In genomic region chr3:119653871-119654270, GRCh38 we compare ENCODE assay signal across 19 cellular contexts. TPM values are rescaled to one million over a fixed set of nuclear protein-coding genes. Genes with fewer than 3 reads are reported as not detected.
DNase-seq lines count a peak whose midpoint lies in the region; ATAC-seq, FAIRE-seq and TF ChIP-seq lines count a peak whose summit lies in the region.
"Had no signal": no experiment of that assay in that cellular context is flagged by ENCODE, and none has a peak within 500 bp of the region (broad histone marks: within the 10 kb centered on the region; RNA-seq: fewer than 3 reads in every experiment).

No MANE protein-coding gene starts in this region.

- no peaks in the 10 kb centered on the region for H3K79me2 ChIP-seq in neural progenitor cell (ENCODE audit: low read depth)

- H3K36me3 ChIP-seq in neural progenitor cell, result no peaks in the 10 kb centered on the region
- H3K36me3 ChIP-seq in kidney (ENCODE audit: control insufficient read depth in 1 of 2, insufficient read depth in 2 of 2, low read length in 2 of 2), result peaks cover 0 to 4% of the 10 kb centered on the region in 2 donors
- H3K36me3 ChIP-seq: BLaER1 had no signal

- no peaks in the 10 kb centered on the region for H3K27me3 Mint-ChIP-seq in activated CD8-positive, alpha-beta T cell treated with anti-CD3 and anti-CD28 coated beads, Interleukin-2, amount 10 ng/mL, durations not matched to agents 7 days and 5 days (ENCODE audit: low read depth)
- H3K27me3 Mint-ChIP-seq in activated CD8-positive, alpha-beta T cell treated with anti-CD3 and anti-CD28 coated beads for 36 hours, result no peaks in the 10 kb centered on the region
- H3K27me3 Mint-ChIP-seq in neural progenitor cell (ENCODE audit: insufficient read depth, low read depth), result no peaks in the 10 kb centered on the region

- no peak for TF ChIP-seq CTCF in activated CD8-positive, alpha-beta T cell treated with anti-CD3 and anti-CD28 coated beads for 36 hours (IDR thresholded peaks at IDR 0.05)
- TF ChIP-seq CTCF in NB4 (IDR thresholded peaks at IDR 0.05; ENCODE audit: low read depth, low read length) (no peak), neural progenitor cell (IDR thresholded peaks at IDR 0.05) (no peak), kidney (IDR thresholded peaks at IDR 0.05; ENCODE audit: borderline replicate concordance, extremely low read depth, insufficient read depth) (no peak)

- H3F3A ChIP-seq in neural progenitor cell (ENCODE audit: low read depth), result no peaks in the 10 kb centered on the region

- no peak overlapping the region for H3K4me3 Mint-ChIP-seq in activated CD8-positive, alpha-beta T cell treated with anti-CD3 and anti-CD28 coated beads, Interleukin-2, amount 10 ng/mL, durations not matched to agents 7 days and 5 days
- no peak overlapping the region for H3K4me3 Mint-ChIP-seq in activated CD8-positive, alpha-beta T cell treated with anti-CD3 and anti-CD28 coated beads for 36 hours
- no peak overlapping the region for H3K4me3 Mint-ChIP-seq in neural progenitor cell
- H3K4me3 Mint-ChIP-seq: CD8-positive, alpha-beta T cell; H9 had no signal

- H4K20me1 ChIP-seq in neural progenitor cell (ENCODE audit: low read depth), result no peaks in the 10 kb centered on the region
- H4K20me1 ChIP-seq: BLaER1 had no signal

- no peak overlapping the region for H3K4me2 ChIP-seq in neural progenitor cell
- H3K4me2 ChIP-seq: BLaER1 had no signal

- no peak for TF ChIP-seq POLR2A in NB4 (IDR thresholded peaks at IDR 0.05; ENCODE audit: extremely low read depth, insufficient read length)

- no peaks in the 10 kb centered on the region for H3K9me3 Mint-ChIP-seq in activated CD8-positive, alpha-beta T cell treated with anti-CD3 and anti-CD28 coated beads, Interleukin-2, amount 10 ng/mL, durations not matched to agents 7 days and 5 days (ENCODE audit: insufficient read depth)
- no peaks in the 10 kb centered on the region for H3K9me3 Mint-ChIP-seq in activated CD8-positive, alpha-beta T cell treated with anti-CD3 and anti-CD28 coated beads for 36 hours
- H3K9me3 Mint-ChIP-seq in neural progenitor cell, result no peaks in the 10 kb centered on the region
- H3K9me3 Mint-ChIP-seq: CD8-positive, alpha-beta T cell; H9 had no signal

- CTCF ChIA-PET in activated CD8-positive, alpha-beta T cell treated with anti-CD3 and anti-CD28 coated beads, Interleukin-2, amount 10 ng/mL, durations not matched to agents 7 days and 5 days (lab: Charles Lee), result no interaction called here
- CTCF ChIA-PET in activated CD8-positive, alpha-beta T cell treated with anti-CD3 and anti-CD28 coated beads for 36 hours (lab: Charles Lee), result no interaction called here

- H3K9ac ChIP-seq in neural progenitor cell (no peak overlapping the region), kidney (ENCODE audit: low read length in 2 of 2) (no peak overlapping the region)
- H3K9ac ChIP-seq: BLaER1 had no signal

- H2AFZ ChIP-seq in neural progenitor cell (replicated peaks), result no peak overlapping the region

- intact Hi-C loops in activated CD8-positive, alpha-beta T cell treated with anti-CD3 and anti-CD28 coated beads for 36 hours (cut with micrococcal nuclease), result no loop called here
- intact Hi-C loops in kidney (cut with DNase I), result no loop called here

- ATAC-seq in activated CD8-positive, alpha-beta T cell treated with anti-CD3 and anti-CD28 coated beads, Interleukin-2, amount 10 ng/mL, durations not matched to agents 7 days and 5 days, result no peak
- no peak for ATAC-seq in activated CD8-positive, alpha-beta T cell treated with anti-CD3 and anti-CD28 coated beads for 36 hours
- ATAC-seq in HG03097 (IDR thresholded peaks at IDR 0.05; ENCODE audit: low FRiP score, unreplicated experiment), result no peak
- ATAC-seq: CD8-positive, alpha-beta T cell; K562 had no signal

- H3K27ac ChIP-seq in neural progenitor cell, result no peak overlapping the region
- no peak overlapping the region for H3K27ac ChIP-seq in kidney (ENCODE audit: low read depth in 2 of 2, low read length in 2 of 2)
- H3K27ac ChIP-seq: BLaER1, SK-N-MC had no signal

- H3K4me3 ChIP-seq in NB4 (ENCODE audit: low read depth, low read length), result no peak overlapping the region
- no peak overlapping the region for H3K4me3 ChIP-seq in neural progenitor cell
- no peak overlapping the region for H3K4me3 ChIP-seq in kidney (ENCODE audit: low read length in 2 of 2)
- H3K4me3 ChIP-seq: BLaER1, K562, SK-N-MC had no signal

- FAIRE-seq in kidney (lab: Jason Lieb, UNC), result no peak
- FAIRE-seq: K562 had no signal

- no peaks in the 10 kb centered on the region for H3K36me3 Mint-ChIP-seq in activated CD8-positive, alpha-beta T cell treated with anti-CD3 and anti-CD28 coated beads, Interleukin-2, amount 10 ng/mL, durations not matched to agents 7 days and 5 days (ENCODE audit: low read depth)
- H3K36me3 Mint-ChIP-seq in activated CD8-positive, alpha-beta T cell treated with anti-CD3 and anti-CD28 coated beads for 36 hours (ENCODE audit: low read depth), result peaks cover 2% of the 10 kb centered on the region
- H3K36me3 Mint-ChIP-seq in neural progenitor cell, result peaks cover 2% of the 10 kb centered on the region

- no peak for DNase-seq in activated CD8-positive, alpha-beta T cell treated with anti-CD3 and anti-CD28 coated beads, Interleukin-2, amount 10 ng/mL, durations not matched to agents 7 days and 5 days
- no peak for DNase-seq in activated CD8-positive, alpha-beta T cell treated with anti-CD3 and anti-CD28 coated beads for 36 hours
- DNase-seq in GDM1 (lab: John Stamatoyannopoulos, UW) (peak; percentile 55), NB4 (ENCODE audit: low read depth) (peak; percentile 54), neural progenitor cell (ENCODE audit: low spot score) (no peak), kidney (no peak), COLO829 (ENCODE audit: low spot score) (no peak)
- DNase-seq: CD8-positive, alpha-beta T cell; DMS79 treated with DMSO at 0.1 percent for 48 hours; H9; NCI-H1105 treated with DMSO at 0.1 percent for 48 hours; NCI-H187 treated with DMSO at 0.1 percent for 48 hours had no signal

- H3K27ac Mint-ChIP-seq in activated CD8-positive, alpha-beta T cell treated with anti-CD3 and anti-CD28 coated beads, Interleukin-2, amount 10 ng/mL, durations not matched to agents 7 days and 5 days, result peak overlapping the region; percentile 50
- no peak overlapping the region for H3K27ac Mint-ChIP-seq in activated CD8-positive, alpha-beta T cell treated with anti-CD3 and anti-CD28 coated beads for 36 hours
- peak overlapping the region; percentile 79 for H3K27ac Mint-ChIP-seq in neural progenitor cell
- H3K27ac Mint-ChIP-seq: CD8-positive, alpha-beta T cell had no signal

- H3K4me1 Mint-ChIP-seq in activated CD8-positive, alpha-beta T cell treated with anti-CD3 and anti-CD28 coated beads, Interleukin-2, amount 10 ng/mL, durations not matched to agents 7 days and 5 days (ENCODE audit: low read depth), result peaks cover 22% of the 10 kb centered on the region
- H3K4me1 Mint-ChIP-seq in activated CD8-positive, alpha-beta T cell treated with anti-CD3 and anti-CD28 coated beads for 36 hours (ENCODE audit: low read depth), result peaks cover 3% of the 10 kb centered on the region
- H3K4me1 Mint-ChIP-seq in neural progenitor cell, result no peaks in the 10 kb centered on the region

- POLR2A ChIA-PET in activated CD8-positive, alpha-beta T cell treated with anti-CD3 and anti-CD28 coated beads, Interleukin-2, amount 10 ng/mL, durations not matched to agents 7 days and 5 days (lab: Charles Lee), result interaction anchor here (0.9 kb wide), 1 partner anchor 11 kb away, joined by 3 read pairs; no protein-coding TSS in a partner anchor
- POLR2A ChIA-PET in activated CD8-positive, alpha-beta T cell treated with anti-CD3 and anti-CD28 coated beads for 36 hours (lab: Charles Lee), result no interaction called here

- no peaks in the 10 kb centered on the region for H3K9me3 ChIP-seq in neural progenitor cell (ENCODE audit: low read depth)
- H3K9me3 ChIP-seq in kidney (ENCODE audit: control insufficient read depth in 1 of 2, low read length in 2 of 2), result no peaks in the 10 kb centered on the region
- H3K9me3 ChIP-seq: BLaER1 had no signal

- H3K4me1 ChIP-seq in neural progenitor cell (no peaks in the 10 kb centered on the region), kidney (ENCODE audit: control insufficient read depth in 1 of 2, insufficient read depth in 1 of 2, low read depth in 1 of 2, low read length in 2 of 2) (peaks cover 0 to 2% of the 10 kb centered on the region in 2 donors)

- no peaks in the 10 kb centered on the region for H3K27me3 ChIP-seq in neural progenitor cell
- H3K27me3 ChIP-seq: BLaER1 had no signal

RNA-seq across cellular contexts. Expression of gene POPDC2, which starts 6.5 kb away (rescaled TPM):
- total RNA-seq in activated CD8-positive, alpha-beta T cell treated with anti-CD3 and anti-CD28 coated beads, Interleukin-2, amount 10 ng/mL, durations not matched to agents 7 days and 5 days, result 1 to 10 TPM; 3.3 to 4.8 TPM
- total RNA-seq in activated CD8-positive, alpha-beta T cell treated with anti-CD3 and anti-CD28 coated beads for 36 hours, result 1 to 10 TPM; 1.3 to 2.1 TPM
- 0.95 and 1.5 TPM in 2 replicates for total RNA-seq in neural progenitor cell (ENCODE audit: low replicate concordance)
- total RNA-seq in kidney, result 3.2 TPM
- 7.3 TPM for polyA plus RNA-seq in kidney (ENCODE audit: insufficient read depth, low read depth, low replicate concordance)
- total RNA-seq: A172, G401, K562 had no signal

RNA-seq across cellular contexts. Expression of gene COX17, which starts 23.3 kb away (rescaled TPM):
- total RNA-seq in activated CD8-positive, alpha-beta T cell treated with anti-CD3 and anti-CD28 coated beads, Interleukin-2, amount 10 ng/mL, durations not matched to agents 7 days and 5 days, result 10 to 100 TPM; 62.0 to 71.5 TPM
- 10 to 100 TPM; 83.6 to 86.7 TPM for total RNA-seq in activated CD8-positive, alpha-beta T cell treated with anti-CD3 and anti-CD28 coated beads for 36 hours
- 20.9 and 23.6 TPM in 2 replicates for total RNA-seq in neural progenitor cell (ENCODE audit: low replicate concordance)
- 46.4 TPM for total RNA-seq in kidney
- polyA plus RNA-seq in kidney (ENCODE audit: insufficient read depth, low read depth, low replicate concordance), result 218 TPM

RNA-seq across cellular contexts. Expression of gene CFAP91, which starts 49.0 kb away (rescaled TPM):
- total RNA-seq in activated CD8-positive, alpha-beta T cell treated with anti-CD3 and anti-CD28 coated beads, Interleukin-2, amount 10 ng/mL, durations not matched to agents 7 days and 5 days, result not detected
- total RNA-seq in activated CD8-positive, alpha-beta T cell treated with anti-CD3 and anti-CD28 coated beads for 36 hours, result not detected
- 11.9 and 19.9 TPM in 2 replicates for total RNA-seq in neural progenitor cell (ENCODE audit: low replicate concordance)
- 14.1 TPM for total RNA-seq in kidney
- polyA plus RNA-seq in kidney (ENCODE audit: insufficient read depth, low read depth, low replicate concordance), result 4.7 TPM
- total RNA-seq: CD8-positive, alpha-beta T cell; G401; K562 had no signal
- polyA plus RNA-seq: K562 had no signal

RNA-seq across cellular contexts. Expression of gene PLA1A, which starts 56.2 kb away (rescaled TPM):
- not detected for total RNA-seq in activated CD8-positive, alpha-beta T cell treated with anti-CD3 and anti-CD28 coated beads, Interleukin-2, amount 10 ng/mL, durations not matched to agents 7 days and 5 days
- not detected for total RNA-seq in activated CD8-positive, alpha-beta T cell treated with anti-CD3 and anti-CD28 coated beads for 36 hours
- not detected in 2 replicates for total RNA-seq in neural progenitor cell (ENCODE audit: low replicate concordance)
- total RNA-seq in kidney, result 6.7 TPM
- 10.1 TPM for polyA plus RNA-seq in kidney (ENCODE audit: insufficient read depth, low read depth, low replicate concordance)
- total RNA-seq: A172; CD8-positive, alpha-beta T cell; G401; H9; K562; M059J had no signal
- polyA plus RNA-seq: K562 had no signal

Comparison
In these comparisons a context has a peak if more than half of its experiments do, and no peak if none do; other contexts are left out.
1. DNase-seq: peak in GDM1 (single experiment) and NB4 (single experiment); none in activated CD8-positive, alpha-beta T cell treated with anti-CD3 and anti-CD28 coated beads, Interleukin-2, amount 10 ng/mL, durations not matched to agents 7 days and 5 days (single experiment), activated CD8-positive, alpha-beta T cell treated with anti-CD3 and anti-CD28 coated beads for 36 hours (single experiment), neural progenitor cell (single experiment), kidney (single experiment) and COLO829 (single experiment).